ENCODE assay signal across 8 cellular contexts in genomic region chr3:71050521-71051258, GRCh38.
DNase-seq lines count a peak whose midpoint lies in the region; ATAC-seq, FAIRE-seq and TF ChIP-seq lines count a peak whose summit lies in the region.

No MANE protein-coding gene starts in this region.

- no peaks in the 10 kb centered on the region for H3K9me3 ChIP-seq in A549

- peaks cover 52% of the 10 kb centered on the region for H3K4me1 ChIP-seq in A549

- CTCF ChIA-PET in A549 (lab: Yijun Ruan, JAX), result no interaction called here

- POLR2A ChIA-PET in A549 (lab: Yijun Ruan, JAX), result no interaction called here

- peak overlapping the region; percentile 10 to 59; a peak in 3 of 6 replicates for H3K27ac ChIP-seq in A549

- TF ChIP-seq RAD21 in A549 (conservative IDR thresholded peaks at IDR 0.05 in 1 of 2, IDR thresholded peaks at IDR 0.05 in 1 of 2), result no peak

- in situ Hi-C loops in astrocyte of the spinal cord (cut with HindIII; ENCODE audit: low sequenced_read_pairs), result no loop called here

- H3K4me2 ChIP-seq in A549, result peak overlapping the region; percentile 47

- 84% methylated on average over 6 of the region's 6 CpGs for WGBS in A549 (ENCODE audit: missing lambda C conversion rate)

- ATAC-seq in A549 (no peak), HG02981 (IDR thresholded peaks at IDR 0.05; ENCODE audit: unreplicated experiment) (no peak)

- H3K4me3 ChIP-seq in A549 (no peak overlapping the region), astrocyte of the spinal cord (ENCODE audit: low read depth, low read length) (no peak overlapping the region)

- TF ChIP-seq CTCF in A549 (IDR thresholded peaks at IDR 0.05), result no peak
- TF ChIP-seq CTCF in astrocyte of the spinal cord (IDR thresholded peaks at IDR 0.05; ENCODE audit: low read depth, low read length), result no peak

- no peak for DNase-seq in A549 (ENCODE audit: low read depth in 1 of 2, low spot score in 1 of 2)
- peak; percentile 20 for DNase-seq in KG1 (lab: John Stamatoyannopoulos, UW)
- DNase-seq in astrocyte of the spinal cord (ENCODE audit: low read depth, low spot score), result peak; percentile 87
- peak; percentile 81 for DNase-seq in medulla oblongata (ENCODE audit: extremely low spot score)
- no peak for DNase-seq in H54 (ENCODE audit: insufficient read length, low spot score)
- DNase-seq in occipital lobe (lab: John Stamatoyannopoulos, UW), result no peak
- DNase-seq in activated gamma-delta T cell (lab: John Stamatoyannopoulos, UW), result no peak

- no peak for FAIRE-seq in A549 (lab: Jason Lieb, UNC)
- no peak for FAIRE-seq in H54 (lab: Jason Lieb, UNC)

- no peak for TF ChIP-seq EP300 in A549 (IDR thresholded peaks at IDR 0.05)

- TF ChIP-seq POLR2A in A549 (IDR thresholded peaks at IDR 0.05; ENCODE audit: low read length) (no peak), H54 (IDR thresholded peaks at IDR 0.05; ENCODE audit: low read depth, low read length) (no peak)

TF ChIP-seq in A549, 52 proteins besides CTCF, POLR2A, EP300 and RAD21:
- TF ChIP-seq SMC3 (IDR thresholded peaks at IDR 0.05), result no peak
- TF ChIP-seq TP53 (CRISPR knock-in tag; IDR thresholded peaks at IDR 0.05), result no peak
- no peak for TF ChIP-seq KDM5A (IDR thresholded peaks at IDR 0.05)
- TF ChIP-seq, protein P1, sequence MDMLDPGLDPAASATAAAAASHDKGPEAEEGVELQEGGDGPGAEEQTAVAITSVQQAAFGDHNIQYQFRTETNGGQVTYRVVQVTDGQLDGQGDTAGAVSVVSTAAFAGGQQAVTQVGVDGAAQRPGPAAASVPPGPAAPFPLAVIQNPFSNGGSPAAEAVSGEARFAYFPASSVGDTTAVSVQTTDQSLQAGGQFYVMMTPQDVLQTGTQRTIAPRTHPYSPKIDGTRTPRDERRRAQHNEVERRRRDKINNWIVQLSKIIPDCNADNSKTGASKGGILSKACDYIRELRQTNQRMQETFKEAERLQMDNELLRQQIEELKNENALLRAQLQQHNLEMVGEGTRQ (IDR thresholded peaks at IDR 0.05), result no peak
- TF ChIP-seq FOSL2 (IDR thresholded peaks at IDR 0.05), result no peak
- no peak for TF ChIP-seq FOSL2 (CRISPR knock-in tag; IDR thresholded peaks at IDR 0.05)
- no peak for TF ChIP-seq ZFP36 (IDR thresholded peaks at IDR 0.05; ENCODE audit: borderline replicate concordance, partially characterized antibody)
- no peak for TF ChIP-seq NR3C1 (IDR thresholded peaks at IDR 0.05)
- no peak for TF ChIP-seq HES2 (IDR thresholded peaks at IDR 0.05)
- TF ChIP-seq RNF2 (IDR thresholded peaks at IDR 0.05; ENCODE audit: borderline replicate concordance, low read depth), result no peak
- no peak for TF ChIP-seq ZNF302 (CRISPR knock-in tag; IDR thresholded peaks at IDR 0.05)
- no peak for TF ChIP-seq ZC3H11A (IDR thresholded peaks at IDR 0.05)
- TF ChIP-seq POLR2AphosphoS2 (conservative IDR thresholded peaks at IDR 0.05; ENCODE audit: low read length), result no peak
- no peak for TF ChIP-seq CBX2 (IDR thresholded peaks at IDR 0.05; ENCODE audit: borderline replicate concordance, low read depth)
- TF ChIP-seq CEBPB (IDR thresholded peaks at IDR 0.05), result no peak
- TF ChIP-seq ZSCAN20 (CRISPR knock-in tag; IDR thresholded peaks at IDR 0.05), result no peak
- no peak for TF ChIP-seq PHF8 (IDR thresholded peaks at IDR 0.05; ENCODE audit: borderline replicate concordance, low read depth)
- no peak for TF ChIP-seq ESRRA (IDR thresholded peaks at IDR 0.05; ENCODE audit: borderline replicate concordance, low read length)
- no peak for TF ChIP-seq CHD2 (IDR thresholded peaks at IDR 0.05; ENCODE audit: low read length, partially characterized antibody)
- TF ChIP-seq HOXB13 (CRISPR knock-in tag; IDR thresholded peaks at IDR 0.05; ENCODE audit: low read depth), result no peak

Comparison
In these comparisons a context has a peak if more than half of its experiments do, and no peak if none do; other contexts are left out.
1. DNase-seq: peak in KG1 (single experiment), astrocyte of the spinal cord (single experiment) and medulla oblongata (single experiment); none in A549 (0 of 2), H54 (single experiment), occipital lobe (single experiment) and activated gamma-delta T cell (single experiment).